Comparison of ENCODE assay signal across 8 cellular contexts in the genomic region with DNA sequence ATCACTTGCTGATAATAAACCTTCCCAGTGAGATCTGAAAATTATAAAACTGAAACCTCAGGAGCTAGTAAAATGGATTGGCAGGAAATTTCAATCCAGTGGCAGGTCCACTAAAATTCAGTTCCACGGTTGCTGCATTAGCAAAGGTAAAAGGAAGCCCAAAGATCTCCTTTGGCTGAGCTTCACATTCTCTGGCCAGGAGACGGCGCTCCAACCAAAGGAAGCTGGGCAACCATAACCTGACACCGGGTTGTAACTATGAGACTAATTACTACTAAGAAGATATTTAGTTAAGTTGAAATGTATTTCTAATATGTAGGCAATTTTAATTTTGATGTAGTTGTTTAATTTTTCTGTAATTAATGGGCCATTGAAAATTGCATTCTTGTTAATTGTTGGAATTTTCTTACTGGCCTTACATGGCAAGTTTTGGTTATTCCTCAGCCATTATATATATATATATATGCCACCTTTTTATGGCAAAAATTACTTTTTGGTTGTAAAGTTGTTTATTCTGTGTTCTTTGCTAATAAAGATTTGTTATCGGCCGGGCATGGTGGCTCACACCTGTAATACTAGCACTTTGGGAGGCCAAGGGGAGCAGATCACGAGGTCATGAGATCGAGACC. TPM values are rescaled to one million over a fixed set of nuclear protein-coding genes. Genes with fewer than 3 reads are reported as not detected.
DNase-seq lines count a peak whose midpoint lies in the region; ATAC-seq and TF ChIP-seq lines count a peak whose summit lies in the region.

No MANE protein-coding gene starts in this region.

- peaks cover 6% of the 10 kb centered on the region for H3K27me3 Mint-ChIP-seq in activated T-cell treated with anti-CD3 and anti-CD28 coated beads, Interleukin-2, amount 50 U/mL, for 4 hours (ENCODE audit: low read depth)

- H3K4me1 Mint-ChIP-seq in activated T-cell treated with anti-CD3 and anti-CD28 coated beads, Interleukin-2, amount 50 U/mL, for 4 hours (ENCODE audit: low read depth), result peaks cover 6% of the 10 kb centered on the region

- no peak overlapping the region for H3K4me3 Mint-ChIP-seq in activated T-cell treated with anti-CD3 and anti-CD28 coated beads, Interleukin-2, amount 50 U/mL, for 4 hours

- H3K36me3 Mint-ChIP-seq in activated T-cell treated with anti-CD3 and anti-CD28 coated beads, Interleukin-2, amount 50 U/mL, for 4 hours (ENCODE audit: insufficient read depth), result no peaks in the 10 kb centered on the region

- H3K9me3 Mint-ChIP-seq in activated T-cell treated with anti-CD3 and anti-CD28 coated beads, Interleukin-2, amount 50 U/mL, for 4 hours, result no peaks in the 10 kb centered on the region

- TF ChIP-seq CTCF in GM12864 (IDR thresholded peaks at IDR 0.05; ENCODE audit: low read depth, low read length, missing control alignments), result peak; percentile 86

- DNase-seq in ACHN (peak; percentile 58), GM12864 (ENCODE audit: low read depth) (peak; percentile 4), NCI-H748 treated with DMSO at 0.1 percent for 48 hours (lab: John Stamatoyannopoulos, UW) (peak; percentile 50), iPS-NIHi11 (ENCODE audit: low spot score) (peak; percentile 66)
- DNase-seq in activated T-cell treated with anti-CD3 and anti-CD28 coated beads, Interleukin-2, amount 50 U/mL, for 4 hours, result peak; percentile 27
- DNase-seq in stimulated activated CD4-positive, alpha-beta T cell treated with anti-CD3 and anti-CD28 coated beads, TNF-alpha, amount 100 ng/mL, for 4 hours (ENCODE audit: low read depth in 3 of 3), result peak in 2 of 3 experiments; percentile 1 to 21

- peak in 1 of 2 donors; percentile 55 for ATAC-seq in activated T-cell treated with anti-CD3 and anti-CD28 coated beads, Interleukin-2, amount 50 U/mL, for 4 hours
- ATAC-seq in GM21381 (IDR thresholded peaks at IDR 0.05; ENCODE audit: unreplicated experiment) (no peak), HG02588 (IDR thresholded peaks at IDR 0.05; ENCODE audit: unreplicated experiment) (no peak)

- in situ Hi-C loops in ACHN (cut with HindIII; ENCODE audit: low pct_ligation_motif_present, low pct_unique_long_range_greater_than_20kb, low sequenced_read_pairs), result no loop called here

- H3K4me3 ChIP-seq in GM12864 (ENCODE audit: low read depth, low read length), result no peak overlapping the region

RNA-seq across cellular contexts. Expression of a gene that starts 17.0 kb away (rescaled TPM):
- not detected for total RNA-seq in activated T-cell treated with anti-CD3 and anti-CD28 coated beads, Interleukin-2, amount 50 U/mL, for 4 hours

RNA-seq across cellular contexts. Expression of a gene that starts 27.4 kb away (rescaled TPM):
- not detected for total RNA-seq in activated T-cell treated with anti-CD3 and anti-CD28 coated beads, Interleukin-2, amount 50 U/mL, for 4 hours

Comparison
In these comparisons a context has a peak if more than half of its experiments do, and no peak if none do; other contexts are left out.
1. DNase-seq: peak in every context shown above with its lines; median percentile 66 in iPS-NIHi11; 58 in ACHN; 50 in NCI-H748 treated with DMSO at 0.1 percent for 48 hours; 27 in activated T-cell treated with anti-CD3 and anti-CD28 coated beads, Interleukin-2, amount 50 U/mL, for 4 hours; 11 in stimulated activated CD4-positive, alpha-beta T cell treated with anti-CD3 and anti-CD28 coated beads, TNF-alpha, amount 100 ng/mL, for 4 hours; 4 in GM12864.